19 cellular contexts compared by ENCODE assay signal in genomic region chr12:65470261-65470660, GRCh38.
"Had no signal": no experiment of that assay in that cellular context is flagged by ENCODE, and none has a peak within 500 bp of the region (broad histone marks: within the 10 kb centered on the region; RNA-seq: fewer than 3 reads in every experiment).

No MANE protein-coding gene starts in this region.

- H3K4me1 ChIP-seq: heart right ventricle, left lung, prostate gland, right atrium auricular region, spleen had no signal

- H3K27me3 ChIP-seq: heart right ventricle, left lung, right atrium auricular region, spleen had no signal

- H3K4me3 ChIP-seq: heart right ventricle, left lung, lung, prostate gland, right atrium auricular region, spleen, thoracic aorta had no signal

- DNase-seq: activated CD4-positive, alpha-beta memory T cell treated with anti-CD3 and anti-CD28 coated beads for 36 hours; activated CD4-positive, alpha-beta T cell treated with anti-CD3 and anti-CD28 coated beads for 48 hours; activated naive CD4-positive, alpha-beta T cell treated with Interleukin-2 at 50 U/mL for 16 hours; activated naive CD8-positive, alpha-beta T cell treated with anti-CD3 and anti-CD28 coated beads for 36 hours; activated T-cell treated with anti-CD3 and anti-CD28 coated beads, Interleukin-2, amount 50 U/mL, for 48 hours; effector CD4-positive, alpha-beta T cell; erythroblast; heart right ventricle; left lung; naive thymus-derived CD8-positive, alpha-beta T cell; spleen; stimulated activated CD4-positive, alpha-beta T cell treated with anti-CD3 and anti-CD28 coated beads, Interleukin-4, amount 100 ng/mL, for 1 hour; stimulated activated naive CD4-positive, alpha-beta T cell; SW 1271; T-helper 17 cell had no signal

- H3K27ac ChIP-seq: heart right ventricle, left lung, prostate gland, right atrium auricular region, spleen, thoracic aorta had no signal

- ATAC-seq: heart right ventricle; left lung; naive thymus-derived CD8-positive, alpha-beta T cell; T-helper 17 cell had no signal

- H3K36me3 ChIP-seq: prostate gland, spleen, thoracic aorta had no signal

- H3K9me3 ChIP-seq: heart right ventricle, left lung, prostate gland, right atrium auricular region, spleen, thoracic aorta had no signal
